8 cellular contexts compared by ENCODE assay signal in the genomic region with DNA sequence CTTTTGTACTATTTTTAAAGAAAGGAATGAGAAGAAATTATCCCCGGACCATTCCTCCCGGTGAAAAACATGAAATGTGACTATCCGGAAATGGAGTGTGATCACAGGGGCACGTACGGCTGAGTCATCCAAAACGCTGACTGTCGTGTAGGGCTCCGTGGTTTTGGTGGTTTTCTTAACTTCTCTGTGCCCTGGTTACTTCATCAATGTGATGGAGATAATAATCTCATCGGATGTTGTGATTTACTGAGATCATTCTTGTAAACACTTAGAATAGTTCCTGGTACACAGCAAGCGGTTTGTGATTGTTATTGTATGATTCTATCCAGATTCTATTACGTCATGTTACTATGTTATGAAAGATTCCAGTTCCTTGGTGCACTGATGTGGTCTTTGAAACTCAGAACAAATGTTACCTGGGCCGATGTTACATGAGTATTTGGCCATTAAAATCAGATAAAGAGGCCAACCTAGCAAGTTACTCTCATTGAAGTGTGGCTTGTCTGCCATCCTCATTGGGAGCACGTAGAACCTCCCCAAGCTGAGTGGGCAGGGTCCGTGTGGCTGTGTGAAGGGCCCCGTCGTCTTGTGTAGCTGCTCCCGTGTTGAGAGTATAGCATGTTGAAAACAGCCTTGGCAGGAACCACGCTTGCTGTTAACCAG.
DNase-seq lines count a peak whose midpoint lies in the region; ATAC-seq and TF ChIP-seq lines count a peak whose summit lies in the region.

No MANE protein-coding gene starts in this region.

- no peaks in the 10 kb centered on the region for H3K4me1 ChIP-seq in left lung

- TF ChIP-seq CTCF in left lung (IDR thresholded peaks at IDR 0.05), result no peak

- H3K9me3 ChIP-seq in left lung, result no peaks in the 10 kb centered on the region

- peak; percentile 8 for DNase-seq in SIG-M5 (lab: John Stamatoyannopoulos, UW)
- DNase-seq in activated effector memory CD4-positive, alpha-beta T cell treated with anti-CD3 and anti-CD28 coated beads, Interleukin-2, amount 50 U/mL, for 16 hours, result peak; percentile 90
- peak in 1 of 2 donors; percentile 43 for DNase-seq in left lung
- DNase-seq in stimulated activated CD8-positive, alpha-beta memory T cell treated with anti-CD3 and anti-CD28 coated beads, Interleukin-7, amount 100 ng/mL, for 24 hours (ENCODE audit: low read depth), result peak; percentile 43
- no peak for DNase-seq in HuH-7.5 (ENCODE audit: low spot score)
- DNase-seq in DMS79 (lab: John Stamatoyannopoulos, UW), result no peak

- no peaks in the 10 kb centered on the region for H3K36me3 ChIP-seq in left lung

- peak overlapping the region in 1 of 2 donors; percentile 31 for H3K27ac ChIP-seq in left lung

- ATAC-seq in GM18520 (IDR thresholded peaks at IDR 0.05; ENCODE audit: unreplicated experiment) (peak; percentile 88), HG03064 (IDR thresholded peaks at IDR 0.05; ENCODE audit: low read depth, unreplicated experiment) (peak; percentile 82), left lung (peak; percentile 71)

- H3K4me3 ChIP-seq in left lung, result no peak overlapping the region

- H3K27me3 ChIP-seq in left lung, result no peaks in the 10 kb centered on the region

- intact Hi-C loops in left lung (cut with DNase I), result no loop called here

Comparison
In these comparisons a context has a peak if more than half of its experiments do, and no peak if none do; other contexts are left out.
1. DNase-seq: peak in SIG-M5 (single experiment), activated effector memory CD4-positive, alpha-beta T cell treated with anti-CD3 and anti-CD28 coated beads, Interleukin-2, amount 50 U/mL, for 16 hours (single experiment) and stimulated activated CD8-positive, alpha-beta memory T cell treated with anti-CD3 and anti-CD28 coated beads, Interleukin-7, amount 100 ng/mL, for 24 hours (single experiment); none in HuH-7.5 (single experiment) and DMS79 (single experiment).
2. Peak in every context shown above with its lines, with median percentiles within 50 percentile points of each other: ATAC-seq.